In genomic region chr14:74794947-74795346, GRCh38 we compare ENCODE assay signal across 1 cellular context.
TF ChIP-seq lines count a peak whose summit lies in the region.

No MANE protein-coding gene starts in this region.

TF ChIP-seq in HepG2, 621 proteins besides CTCF, POLR2A, EP300 and RAD21 (continued from another document):
- no peak for TF ChIP-seq ZHX2 (IDR thresholded peaks at IDR 0.05; ENCODE audit: low read depth)
- no peak for TF ChIP-seq ZHX2 (CRISPR knock-in tag; IDR thresholded peaks at IDR 0.05; ENCODE audit: borderline replicate concordance)
- TF ChIP-seq CEBPB (IDR thresholded peaks at IDR 0.05; ENCODE audit: borderline replicate concordance, low read depth, low read length) = peak; percentile 77
- no peak for TF ChIP-seq ZBTB7A (CRISPR knock-in tag; IDR thresholded peaks at IDR 0.05)
- TF ChIP-seq SMC3 (IDR thresholded peaks at IDR 0.05; ENCODE audit: low read length) = no peak
- no peak for TF ChIP-seq ZNF740 (CRISPR knock-in tag; IDR thresholded peaks at IDR 0.05)
- no peak for TF ChIP-seq SP1 (IDR thresholded peaks at IDR 0.05)
- no peak for TF ChIP-seq SP1 (CRISPR knock-in tag; IDR thresholded peaks at IDR 0.05)
- no peak for TF ChIP-seq MTA3 (CRISPR knock-in tag; IDR thresholded peaks at IDR 0.05)
